In the genomic region with DNA sequence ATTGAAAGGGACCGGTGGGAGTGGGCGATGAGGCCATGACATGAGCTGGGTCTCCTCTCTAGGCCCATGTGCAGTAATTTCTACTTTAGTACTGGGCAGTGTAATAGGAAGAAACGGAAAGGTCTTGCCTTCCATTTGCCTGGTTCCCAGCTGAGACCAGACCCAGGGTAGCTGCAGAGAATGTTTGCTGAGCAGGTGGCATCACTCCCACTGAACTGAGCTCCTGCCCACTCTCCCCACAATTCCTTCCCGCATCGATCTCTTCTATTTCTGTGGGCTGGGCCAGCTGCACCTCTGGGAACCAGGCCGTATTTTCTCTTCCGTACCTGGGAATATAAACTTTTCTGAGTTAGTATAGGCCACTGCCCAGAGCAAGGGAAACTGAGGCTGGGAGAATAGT, we compare ENCODE assay signal across 28 cellular contexts. TPM values are rescaled to one million over a fixed set of nuclear protein-coding genes. Genes with fewer than 3 reads are reported as not detected.
"Had no signal": no experiment of that assay in that cellular context is flagged by ENCODE, and none has a peak within 500 bp of the region (broad histone marks: within the 10 kb centered on the region; RNA-seq: fewer than 3 reads in every experiment).

No MANE protein-coding gene starts in this region.

- H3K36me3 ChIP-seq: ascending aorta, breast epithelium, SJCRH30, WERI-Rb-1 had no signal

- H3K27ac ChIP-seq: ascending aorta, breast epithelium, SJCRH30, SK-N-MC, WERI-Rb-1 had no signal

- H3K9me3 ChIP-seq: ascending aorta, breast epithelium, SJCRH30 had no signal

- H3K27me3 ChIP-seq: ascending aorta, breast epithelium, SJCRH30 had no signal

- ATAC-seq: activated CD8-positive, alpha-beta memory T cell treated with anti-CD3 and anti-CD28 coated beads, Interleukin-2, amount 10 ng/mL, durations not matched to agents 7 days and 5 days; Panc1 had no signal

- DNase-seq: activated CD4-positive, alpha-beta memory T cell treated with anti-CD3 and anti-CD28 coated beads, Interleukin-2, amount 10 ng/mL, durations not matched to agents 7 days and 5 days; activated CD4-positive, alpha-beta T cell treated with anti-CD3 and anti-CD28 coated beads for 1 hour; activated CD4-positive, alpha-beta T cell treated with anti-CD3 and anti-CD28 coated beads for 48 hours; activated CD4-positive, CD25-positive, alpha-beta regulatory T cell; activated CD8-positive, alpha-beta memory T cell treated with anti-CD3 and anti-CD28 coated beads for 24 hours; activated CD8-positive, alpha-beta memory T cell treated with anti-CD3 and anti-CD28 coated beads, Interleukin-2, amount 10 ng/mL, durations not matched to agents 7 days and 5 days; activated CD8-positive, alpha-beta memory T cell treated with anti-CD3 and anti-CD28 coated beads, Interleukin-2, amount 50 U/mL, for 48 hours; activated gamma-delta T cell; activated naive CD4-positive, alpha-beta T cell treated with Interleukin-2 at 50 U/mL for 16 hours; activated naive CD8-positive, alpha-beta T cell treated with anti-CD3 and anti-CD28 coated beads, Interleukin-2, amount 10 ng/mL, durations not matched to agents 7 days and 5 days; activated T-cell treated with anti-CD3 and anti-CD28 coated beads, Interleukin-2, amount 50 U/mL, for 48 hours; caudate nucleus; cerebellar nuclear complex; NCI-H1105 treated with DMSO at 0.1 percent for 48 hours; NCI-H1436; NCI-H1694; NCI-H1930; NCI-H2081 treated with DMSO at 0.1 percent for 48 hours; NCI-H226; NCI-H446 treated with DMSO at 0.1 percent for 48 hours; SHP77; SJCRH30; T1000; WERI-Rb-1 had no signal

- H3K4me1 ChIP-seq: ascending aorta, breast epithelium, SJCRH30 had no signal

- H3K4me3 ChIP-seq: ascending aorta, breast epithelium, SJCRH30, SK-N-MC had no signal

RNA-seq across cellular contexts. Expression of a gene that starts 15.8 kb away (rescaled TPM):
- total RNA-seq: ascending aorta had no signal
